In genomic region chr10:12769326-12770044, GRCh38 we compare ENCODE assay signal across 1 cellular context.
TF ChIP-seq lines count a peak whose summit lies in the region.

No MANE protein-coding gene starts in this region.

TF ChIP-seq in GM23338, 12 proteins besides CTCF, POLR2A, EP300 and RAD21 (continued from another document):
- TF ChIP-seq REST (IDR thresholded peaks at IDR 0.05; ENCODE audit: unreplicated experiment): no peak
- TF ChIP-seq ETS1 (IDR thresholded peaks at IDR 0.05): no peak
- TF ChIP-seq NANOG (IDR thresholded peaks at IDR 0.05; ENCODE audit: borderline replicate concordance): no peak
- TF ChIP-seq JUNB (IDR thresholded peaks at IDR 0.05; ENCODE audit: unreplicated experiment): no peak
- no peak for TF ChIP-seq CREB1 (CRISPR knock-in tag; IDR thresholded peaks at IDR 0.05; ENCODE audit: low read depth)
- TF ChIP-seq ZNF331 (CRISPR knock-in tag; IDR thresholded peaks at IDR 0.05; ENCODE audit: low read depth): no peak
- TF ChIP-seq ZNF462 (CRISPR knock-in tag; IDR thresholded peaks at IDR 0.05): no peak
